ENCODE assay signal across 13 cellular contexts in the genomic region with DNA sequence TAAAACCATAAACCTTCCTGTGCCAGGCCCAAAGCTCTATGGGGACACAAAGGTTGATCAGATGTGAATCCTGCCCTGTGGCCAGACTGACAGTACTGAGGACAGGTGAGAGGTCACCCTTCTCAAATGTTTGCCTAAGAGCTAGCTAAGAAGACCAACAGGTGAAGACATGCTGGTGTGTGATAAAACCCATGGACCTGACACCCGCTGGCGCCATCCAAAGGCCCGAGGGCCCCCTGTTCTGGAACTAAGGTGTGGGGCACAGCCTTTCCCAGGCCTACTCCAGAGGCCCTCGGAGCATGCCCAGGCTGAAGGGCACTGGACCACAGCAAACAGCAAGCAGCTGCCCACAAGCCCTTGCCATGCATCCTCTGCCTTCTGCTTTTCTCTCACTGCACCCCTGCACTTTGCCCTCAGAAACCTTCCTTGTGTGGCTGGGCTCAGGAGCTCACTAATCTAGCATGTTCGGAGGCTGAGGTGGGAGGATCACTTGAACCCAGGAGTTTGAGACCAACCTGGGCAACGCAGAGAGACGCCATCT. TPM values are rescaled to one million over a fixed set of nuclear protein-coding genes. Genes with fewer than 3 reads are reported as not detected.
"Had no signal": no experiment of that assay in that cellular context is flagged by ENCODE, and none has a peak within 500 bp of the region (broad histone marks: within the 10 kb centered on the region; RNA-seq: fewer than 3 reads in every experiment).

No MANE protein-coding gene starts in this region.

- H3K27ac Mint-ChIP-seq: activated naive CD8-positive, alpha-beta T cell; immature natural killer cell; WTC11 had no signal

- H3K4me3 ChIP-seq: skin epidermis, tibial nerve had no signal

- ATAC-seq: stimulated activated memory B cell treated with anti-CD40 and anti-IgM and Interleukin-4, amounts not matched to agents 10 μg/mL and 1 μg/mL and 100 μg/mL, for 72 hours; WTC11 had no signal

- H3K9me3 Mint-ChIP-seq: immature natural killer cell; stimulated activated memory B cell treated with anti-CD40 and anti-IgM and Interleukin-4, amounts not matched to agents 10 μg/mL and 1 μg/mL and 100 μg/mL, for 72 hours; WTC11 had no signal

- H3K4me1 ChIP-seq: parathyroid adenoma had no signal

- H3K9me3 ChIP-seq: tibial nerve had no signal

- H3K4me3 Mint-ChIP-seq: activated naive CD8-positive, alpha-beta T cell; immature natural killer cell; stimulated activated memory B cell treated with anti-CD40 and anti-IgM and Interleukin-4, amounts not matched to agents 10 μg/mL and 1 μg/mL and 100 μg/mL, for 72 hours; WTC11 had no signal

- DNase-seq: activated CD4-positive, alpha-beta T cell treated with anti-CD3 and anti-CD28 coated beads for 48 hours; activated T-cell treated with anti-CD3 and anti-CD28 coated beads for 4 hours; cerebellar nuclear complex; hypothalamus; immature natural killer cell; mesenchymal stem cell; retina had no signal

- H3K9ac ChIP-seq: parathyroid adenoma had no signal

- H3K79me2 ChIP-seq: parathyroid adenoma had no signal

- H3K27ac ChIP-seq: parathyroid adenoma had no signal

- H3K27me3 ChIP-seq: tibial nerve had no signal

- H2AFZ ChIP-seq: parathyroid adenoma had no signal

RNA-seq across cellular contexts. Expression of a gene that starts 31.7 kb away (rescaled TPM):
- polyA plus RNA-seq: immature natural killer cell had no signal
